19 cellular contexts compared by ENCODE assay signal in the genomic region with DNA sequence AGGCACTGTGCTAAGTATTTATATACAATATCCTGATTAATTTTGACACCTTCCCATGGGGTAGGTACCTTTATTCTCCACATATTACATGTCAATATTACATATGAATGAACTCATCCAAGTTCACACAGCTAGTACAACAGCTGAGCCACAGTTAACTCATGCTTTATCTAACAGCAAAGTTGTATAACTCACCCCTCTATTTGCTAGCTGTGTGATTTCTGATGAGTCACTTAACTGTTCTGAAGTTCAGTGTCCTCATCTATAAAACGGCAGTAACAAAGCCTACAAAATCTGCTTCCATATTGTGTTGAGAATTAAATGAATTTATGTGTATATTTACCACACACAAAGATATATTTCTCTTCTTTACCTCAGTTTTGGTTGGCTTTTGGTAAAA. TPM values are rescaled to one million over a fixed set of nuclear protein-coding genes. Genes with fewer than 3 reads are reported as not detected.
DNase-seq lines count a peak whose midpoint lies in the region; ATAC-seq, FAIRE-seq and TF ChIP-seq lines count a peak whose summit lies in the region.
"Had no signal": no experiment of that assay in that cellular context is flagged by ENCODE, and none has a peak within 500 bp of the region (broad histone marks: within the 10 kb centered on the region; RNA-seq: fewer than 3 reads in every experiment).

No MANE protein-coding gene starts in this region.

- no peaks in the 10 kb centered on the region for H3K4me1 Mint-ChIP-seq in activated naive CD8-positive, alpha-beta T cell treated with anti-CD3 and anti-CD28 coated beads, Interleukin-2, amount 50 U/mL, for 24 hours

- TF ChIP-seq CTCF in heart left ventricle (IDR thresholded peaks at IDR 0.05) (no peak), bronchial epithelial cell (IDR thresholded peaks at IDR 0.05; ENCODE audit: insufficient read depth, low read length, severe bottlenecking) (no peak), suprapubic skin (IDR thresholded peaks at IDR 0.05) (no peak)

- no peak overlapping the region for H3K4me3 Mint-ChIP-seq in activated naive CD8-positive, alpha-beta T cell treated with anti-CD3 and anti-CD28 coated beads, Interleukin-2, amount 50 U/mL, for 24 hours
- H3K4me3 Mint-ChIP-seq: activated CD4-positive, alpha-beta T cell treated with anti-CD3 and anti-CD28 coated beads, Interleukin-2, amount 10 ng/mL, durations not matched to agents 7 days and 5 days; activated T-cell treated with anti-CD3 and anti-CD28 coated beads, Interleukin-2, amount 50 U/mL, for 72 hours; neural progenitor cell had no signal

- no peak for TF ChIP-seq EP300 in suprapubic skin (IDR thresholded peaks at IDR 0.05)

- H3K4me1 ChIP-seq in heart left ventricle: peaks cover 0 to 28% (median 13%) of the 10 kb centered on the region in 12 donors
- H3K4me1 ChIP-seq in right cardiac atrium (ENCODE audit: control insufficient read depth, insufficient read depth, low read length): no peaks in the 10 kb centered on the region
- no peaks in the 10 kb centered on the region for H3K4me1 ChIP-seq in suprapubic skin
- H3K4me1 ChIP-seq: neural progenitor cell had no signal

- H3K4me3 ChIP-seq in heart left ventricle (no peak overlapping the region), right cardiac atrium (ENCODE audit: low read length) (no peak overlapping the region), bronchial epithelial cell (ENCODE audit: low read depth, low read length) (no peak overlapping the region), suprapubic skin (no peak overlapping the region)
- H3K4me3 ChIP-seq: neural progenitor cell had no signal

- H3K9me3 Mint-ChIP-seq in activated naive CD8-positive, alpha-beta T cell treated with anti-CD3 and anti-CD28 coated beads, Interleukin-2, amount 50 U/mL, for 24 hours: no peaks in the 10 kb centered on the region
- H3K9me3 Mint-ChIP-seq: activated CD4-positive, alpha-beta T cell treated with anti-CD3 and anti-CD28 coated beads, Interleukin-2, amount 10 ng/mL, durations not matched to agents 7 days and 5 days had no signal

- H3K9me3 ChIP-seq in heart left ventricle (no peaks in the 10 kb centered on the region), right cardiac atrium (ENCODE audit: control insufficient read depth, low read length) (no peaks in the 10 kb centered on the region), suprapubic skin (no peaks in the 10 kb centered on the region)

- ATAC-seq in heart left ventricle (no peak), right cardiac atrium (no peak), GM19324 (IDR thresholded peaks at IDR 0.05; ENCODE audit: low FRiP score, unreplicated experiment) (no peak)
- ATAC-seq in activated naive CD8-positive, alpha-beta T cell treated with anti-CD3 and anti-CD28 coated beads, Interleukin-2, amount 50 U/mL, for 24 hours: no peak
- ATAC-seq: activated T-cell treated with anti-CD3 and anti-CD28 coated beads, Interleukin-2, amount 50 U/mL, for 72 hours; left ventricle myocardium superior had no signal

- H3K27me3 ChIP-seq in heart left ventricle: no peaks in the 10 kb centered on the region
- H3K27me3 ChIP-seq in right cardiac atrium (ENCODE audit: control insufficient read depth, insufficient read depth): no peaks in the 10 kb centered on the region
- no peaks in the 10 kb centered on the region for H3K27me3 ChIP-seq in bronchial epithelial cell (ENCODE audit: control insufficient read depth, insufficient read depth, low read length)
- H3K27me3 ChIP-seq in suprapubic skin: no peaks in the 10 kb centered on the region
- H3K27me3 ChIP-seq: neural progenitor cell had no signal

- DNase-seq in heart left ventricle: no peak
- no peak for DNase-seq in right cardiac atrium
- peak; percentile 94 for DNase-seq in bronchial epithelial cell (ENCODE audit: low read depth)
- peak; percentile 8 for DNase-seq in kidney glomerular epithelial cell (lab: John Stamatoyannopoulos, UW)
- DNase-seq in suprapubic skin (ENCODE audit: low spot score in 2 of 2): no peak
- DNase-seq in activated naive CD8-positive, alpha-beta T cell treated with anti-CD3 and anti-CD28 coated beads, Interleukin-2, amount 50 U/mL, for 24 hours: no peak
- no peak for DNase-seq in posterior cingulate gyrus
- DNase-seq: activated CD4-positive, alpha-beta T cell treated with anti-CD3 and anti-CD28 coated beads, Interleukin-2, amount 10 ng/mL, durations not matched to agents 7 days and 5 days; activated T-cell treated with anti-CD3 and anti-CD28 coated beads, Interleukin-2, amount 50 U/mL, for 72 hours; amniotic stem cell; COR-L47; effector CD4-positive, alpha-beta T cell; head of caudate nucleus; left ventricle myocardium superior; stimulated activated CD4-positive, alpha-beta T cell treated with anti-CD3 and anti-CD28 coated beads, Interleukin-12 subunit alpha, Interleukin-12 subunit beta, amount 100 ng/mL, for 4 hours; T-helper 2 cell had no signal

- H3K36me3 ChIP-seq in heart left ventricle (no peaks in the 10 kb centered on the region), bronchial epithelial cell (ENCODE audit: control insufficient read depth, insufficient read depth, low read length) (no peaks in the 10 kb centered on the region), suprapubic skin (no peaks in the 10 kb centered on the region)
- H3K36me3 ChIP-seq: neural progenitor cell had no signal

- H3K27me3 Mint-ChIP-seq in activated naive CD8-positive, alpha-beta T cell treated with anti-CD3 and anti-CD28 coated beads, Interleukin-2, amount 50 U/mL, for 24 hours: peaks cover 10% of the 10 kb centered on the region
- H3K27me3 Mint-ChIP-seq: activated CD4-positive, alpha-beta T cell treated with anti-CD3 and anti-CD28 coated beads, Interleukin-2, amount 10 ng/mL, durations not matched to agents 7 days and 5 days had no signal

- peak overlapping the region in 10 of 12 donors; percentile 20 to 83 (median 70) for H3K27ac ChIP-seq in heart left ventricle
- H3K27ac ChIP-seq in right cardiac atrium (ENCODE audit: low read length): no peak overlapping the region
- H3K27ac ChIP-seq in suprapubic skin: peak overlapping the region; percentile 41
- H3K27ac ChIP-seq: neural progenitor cell had no signal

- WGBS in heart left ventricle, 4 donors: 59 to 74% (median 62%) methylated on average over 1 of the region's 1 CpG
- 51% methylated on average over 1 of the region's 1 CpG for WGBS in right cardiac atrium
- 59% methylated on average over 1 of the region's 1 CpG for WGBS in suprapubic skin

- TF ChIP-seq POLR2A in heart left ventricle (IDR thresholded peaks at IDR 0.05) (no peak), suprapubic skin (IDR thresholded peaks at IDR 0.05) (no peak)

- no peak for FAIRE-seq in bronchial epithelial cell (lab: Jason Lieb, UNC)
- FAIRE-seq: A204.1 had no signal

- intact Hi-C loops in heart left ventricle (cut with DNase I) (loop anchor here in 2 of 10 donors (5.0 kb wide), 1 partner anchor 46 kb away; the partner anchor contains the start of gene KDR (in 2 of the 2)), right cardiac atrium (cut with DNase I) (loop anchor here in 1 of 4 donors (10.0 kb wide), 1 partner anchor 49 kb away; the partner anchor contains the start of gene KDR), posterior cingulate gyrus (cut with DNase I) (no loop called here)

- no peaks in the 10 kb centered on the region for H3K36me3 Mint-ChIP-seq in activated naive CD8-positive, alpha-beta T cell treated with anti-CD3 and anti-CD28 coated beads, Interleukin-2, amount 50 U/mL, for 24 hours (ENCODE audit: low read depth)
- H3K36me3 Mint-ChIP-seq: neural progenitor cell had no signal

- no peak overlapping the region for H3K27ac Mint-ChIP-seq in activated naive CD8-positive, alpha-beta T cell treated with anti-CD3 and anti-CD28 coated beads, Interleukin-2, amount 50 U/mL, for 24 hours
- H3K27ac Mint-ChIP-seq: activated CD4-positive, alpha-beta T cell treated with anti-CD3 and anti-CD28 coated beads, Interleukin-2, amount 10 ng/mL, durations not matched to agents 7 days and 5 days; activated T-cell treated with anti-CD3 and anti-CD28 coated beads, Interleukin-2, amount 50 U/mL, for 72 hours had no signal

RNA-seq across cellular contexts. Expression of gene KDR, which starts 48.2 kb away (rescaled TPM):
- total RNA-seq in heart left ventricle: 10 to 100 TPM; 13.4 to 51.0 (median 34.5) TPM
- polyA plus RNA-seq in heart left ventricle: 10 to 100 TPM in 1 of 2 donors, 1 to 10 TPM in 1; 7.7 to 10.6 TPM
- total RNA-seq in right cardiac atrium: 10 to 100 TPM; 13.6 to 20.9 (median 17.2) TPM
- 10.5 TPM for polyA plus RNA-seq in right cardiac atrium
- total RNA-seq in bronchial epithelial cell: under 0.01 TPM in 1 of 2 replicates, not detected in the other
- 10 to 100 TPM in 1 of 4 donors, 1 to 10 TPM in 3; 5.4 to 12.4 (median 8.3) TPM for total RNA-seq in suprapubic skin
- total RNA-seq: activated CD4-positive, alpha-beta T cell treated with anti-CD3 and anti-CD28 coated beads, Interleukin-2, amount 10 ng/mL, durations not matched to agents 7 days and 5 days; activated T-cell treated with anti-CD3 and anti-CD28 coated beads, Interleukin-2, amount 50 U/mL, for 72 hours had no signal

Comparison
In these comparisons a context has a peak if more than half of its experiments do, and no peak if none do; other contexts are left out.
1. DNase-seq: peak in bronchial epithelial cell (single experiment) and kidney glomerular epithelial cell (single experiment); none in heart left ventricle (0 of 5), right cardiac atrium (0 of 3), suprapubic skin (0 of 2), activated naive CD8-positive, alpha-beta T cell treated with anti-CD3 and anti-CD28 coated beads, Interleukin-2, amount 50 U/mL, for 24 hours (single experiment) and posterior cingulate gyrus (0 of 10).